In the genomic region with DNA sequence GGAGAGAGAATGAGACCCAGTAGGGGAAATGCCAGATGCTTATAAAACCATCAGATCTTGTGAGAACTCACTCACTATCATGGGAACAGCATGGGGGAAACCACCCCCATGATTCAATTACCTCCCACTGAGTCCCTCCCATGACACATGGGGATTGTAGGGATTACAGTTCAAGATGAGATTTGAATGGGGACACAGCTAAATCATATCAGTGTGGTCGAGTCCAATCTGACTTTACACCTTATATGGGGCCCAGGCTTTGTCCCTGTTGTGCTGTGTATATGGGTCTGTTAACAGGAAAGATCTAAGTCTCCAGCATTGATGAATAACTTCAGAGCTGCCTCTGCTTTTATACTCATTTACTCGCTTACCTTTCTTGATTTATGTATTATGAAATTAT, we compare ENCODE assay signal across 14 cellular contexts. TPM values are rescaled to one million over a fixed set of nuclear protein-coding genes. Genes with fewer than 3 reads are reported as not detected.
DNase-seq lines count a peak whose midpoint lies in the region; ATAC-seq and TF ChIP-seq lines count a peak whose summit lies in the region.
"Not testable (repeated sequence)": the region's sequence is repeated elsewhere in the genome, so short reads cannot be mapped to it uniquely, and the experiment has no call there.
"Had no signal": no experiment of that assay in that cellular context is flagged by ENCODE, and none has a peak within 500 bp of the region (broad histone marks: within the 10 kb centered on the region; RNA-seq: fewer than 3 reads in every experiment).

No MANE protein-coding gene starts in this region.

- CTCF ChIA-PET in WTC11 (lab: Charles Lee): interaction anchor here (1.0 to 1.7 kb wide), 4 partner anchors 10 to 506 kb away, joined by 3 to 5 read pairs (median 4); no protein-coding TSS in a partner anchor

- not testable (repeated sequence) for H2AFZ ChIP-seq in GM23338

- H3K27me3 Mint-ChIP-seq in GM23338 (ENCODE audit: insufficient read depth, low read depth, poor library complexity); WTC11 (ENCODE audit: low read depth); effector memory CD8-positive, alpha-beta T cell: not testable (repeated sequence)

- not testable (repeated sequence) for H3K36me3 Mint-ChIP-seq in GM23338 (ENCODE audit: low read depth); WTC11; effector memory CD8-positive, alpha-beta T cell (ENCODE audit: insufficient read depth)

- H3K4me2 ChIP-seq in GM23338; mesendoderm (ENCODE audit: low read length): not testable (repeated sequence)

- not testable (repeated sequence) for TF ChIP-seq CTCF in GM23338 (conservative IDR thresholded peaks at IDR 0.05; ENCODE audit: low read depth in 2 of 2); WTC11 (IDR thresholded peaks at IDR 0.05); neutrophil (IDR thresholded peaks at IDR 0.05)

- H3K9me3 ChIP-seq in neutrophil: not testable (repeated sequence)

- not testable (repeated sequence) for H3K23ac ChIP-seq in mesendoderm (ENCODE audit: low read length)

- H2BK120ac ChIP-seq in mesendoderm (ENCODE audit: low read depth, low read length): not testable (repeated sequence)

- not testable (repeated sequence) for H3K27ac Mint-ChIP-seq in GM23338, WTC11
- H3K27ac Mint-ChIP-seq in effector memory CD8-positive, alpha-beta T cell: peak overlapping the region; percentile 5 to 49

- not testable (repeated sequence) for H3F3A ChIP-seq in GM23338 (replicated peaks; ENCODE audit: low read depth)

- H3K79me1 ChIP-seq in mesendoderm (ENCODE audit: low read length): not testable (repeated sequence)

- not testable (repeated sequence) for DNase-seq in GM23338 (ENCODE audit: low spot score); WTC11 (ENCODE audit: low spot score); effector memory CD8-positive, alpha-beta T cell
- DNase-seq in NCI-H82 (lab: John Stamatoyannopoulos, UW) (peak; percentile 82), mesendoderm (peak; percentile 71)

- not testable (repeated sequence) for H3K9me2 ChIP-seq in GM23338 (ENCODE audit: insufficient read depth)

- not testable (repeated sequence) for H3K4ac ChIP-seq in mesendoderm (ENCODE audit: low read depth, low read length)

- not testable (repeated sequence) for H4K5ac ChIP-seq in mesendoderm (ENCODE audit: low read length)

- H2BK15ac ChIP-seq in mesendoderm (replicated peaks; ENCODE audit: low read depth): not testable (repeated sequence)

- not testable (repeated sequence) for H3K56ac ChIP-seq in mesendoderm (ENCODE audit: low read length)

- not testable (repeated sequence) for H3K27ac ChIP-seq in GM23338 (ENCODE audit: low read depth); mesendoderm (ENCODE audit: low read depth, low read length)
- H3K27ac ChIP-seq in neutrophil: peak overlapping the region; percentile 90

- not testable (repeated sequence) for H3K9me3 Mint-ChIP-seq in GM23338; WTC11; effector memory CD8-positive, alpha-beta T cell

- not testable (repeated sequence) for H4K8ac ChIP-seq in mesendoderm (ENCODE audit: low read depth, low read length)

- not testable (repeated sequence) for H3K36me3 ChIP-seq in GM23338 (ENCODE audit: insufficient read depth); mesendoderm (ENCODE audit: control insufficient read depth, insufficient read depth, low read length); neutrophil

- peak; percentile 39; the same call in 2 of the 3 replicates for ATAC-seq in GM23338
- ATAC-seq in WTC11: peak; percentile 33; the same call in 1 of the 2 replicates
- not testable (repeated sequence) for ATAC-seq in effector memory CD8-positive, alpha-beta T cell (replicated peaks)

- H3K4me3 ChIP-seq in GM23338; mesendoderm (ENCODE audit: low read length); neutrophil (ENCODE audit: low read depth in 1 of 2, low read length in 1 of 2): not testable (repeated sequence)

- not testable (repeated sequence) for H3K18ac ChIP-seq in mesendoderm (ENCODE audit: low read length)

- not testable (repeated sequence) for H4K20me1 ChIP-seq in GM23338 (replicated peaks; ENCODE audit: insufficient read depth)

- not testable (repeated sequence) for H3K9ac ChIP-seq in mesendoderm (ENCODE audit: low read length)

- POLR2A ChIA-PET in WTC11 (lab: Charles Lee): not testable (repeated sequence)

- peaks cover 48% of the 10 kb centered on the region for H3K4me1 Mint-ChIP-seq in GM23338
- H3K4me1 Mint-ChIP-seq in WTC11: peaks cover 60% of the 10 kb centered on the region
- H3K4me1 Mint-ChIP-seq in effector memory CD8-positive, alpha-beta T cell (ENCODE audit: low read depth in 2 of 2): peaks cover 2 to 11% of the 10 kb centered on the region in 2 donors

- H3K4me1 ChIP-seq in GM23338 (ENCODE audit: insufficient read depth) (peaks cover 64% of the 10 kb centered on the region), neutrophil (ENCODE audit: control insufficient read depth in 1 of 2, insufficient read depth in 1 of 2, low read depth in 1 of 2, low read length in 1 of 2) (peaks cover 93 to 99% of the 10 kb centered on the region in 2 experiments)
- not testable (repeated sequence) for H3K4me1 ChIP-seq in mesendoderm (ENCODE audit: control insufficient read depth, low read depth, low read length)

- not testable (repeated sequence) for H3K27me3 ChIP-seq in GM23338 (ENCODE audit: insufficient read depth); mesendoderm (ENCODE audit: insufficient read depth, low read length, poor library complexity); neutrophil

- not testable (repeated sequence) for H2BK5ac ChIP-seq in mesendoderm (ENCODE audit: low read length)

- not testable (repeated sequence) for H3K4me3 Mint-ChIP-seq in GM23338; WTC11; effector memory CD8-positive, alpha-beta T cell

- not testable (repeated sequence) for H3K79me2 ChIP-seq in GM23338 (replicated peaks; ENCODE audit: insufficient read depth); mesendoderm (ENCODE audit: control insufficient read depth, insufficient read depth, low read length)

- not testable (repeated sequence) for H2AK5ac ChIP-seq in mesendoderm (ENCODE audit: low read length)

- WGBS in mesendoderm (ENCODE audit: extremely low coverage, insufficient coverage, low lambda C conversion rate): no CpG with 5 or more reads among the region's 2 CpGs

RNA-seq across cellular contexts. Expression of a gene that starts 20.9 kb away (rescaled TPM):
- 0.80 TPM in 1 of 2 replicates, not detected in the other for total RNA-seq in GM23338 (2014; rRNA removed; shearing (Covaris generic))
- not detected in 2 replicates for polyA plus RNA-seq in GM23338 (2016; fragmentation: Nextera tagmentation; extraction: Ambion mirVana)
- 0.96 to 1.8 TPM (median 1.3 TPM) in 3 replicates for total RNA-seq in WTC11 (2021)
- polyA plus RNA-seq in mesendoderm (2013, experiment 1 of 2): 0.08 TPM
- 0.14 TPM for polyA plus RNA-seq in mesendoderm (2013, experiment 2 of 2)
- total RNA-seq: A172; A673; Caco-2; CD4-positive, CD25-positive, alpha-beta regulatory T cell; CD8-positive, alpha-beta T cell; GM23248; H4 had no signal
- polyA plus RNA-seq: BJ; CD4-positive, CD25-positive, alpha-beta regulatory T cell; GM23248 had no signal
